22 cellular contexts compared by ENCODE assay signal in genomic region chr22:46876357-46876934, GRCh38.
DNase-seq lines count a peak whose midpoint lies in the region; ATAC-seq, FAIRE-seq and TF ChIP-seq lines count a peak whose summit lies in the region.
"Had no signal": no experiment of that assay in that cellular context is flagged by ENCODE, and none has a peak within 500 bp of the region (broad histone marks: within the 10 kb centered on the region; RNA-seq: fewer than 3 reads in every experiment).

No MANE protein-coding gene starts in this region.

- H3K4me1 ChIP-seq in K562 (replicated peaks in 1 of 2; ENCODE audit: control insufficient read depth in 2 of 2, insufficient read depth in 2 of 2, low read length in 2 of 2) (no peaks in the 10 kb centered on the region; a peak in 3 of 5 replicates), neuronal stem cell (ENCODE audit: control insufficient read depth in 2 of 2, insufficient read depth in 1 of 2, low read depth in 1 of 2, low read length in 2 of 2) (peaks cover 0 to 4% of the 10 kb centered on the region in 2 donors), gastroesophageal sphincter (no peaks in the 10 kb centered on the region)

- H3K9me3 ChIP-seq in K562 (replicated peaks; ENCODE audit: control insufficient read depth, insufficient read depth, low read depth, low read length): no peaks in the 10 kb centered on the region
- peaks cover 6 to 7% of the 10 kb centered on the region in 2 donors for H3K9me3 ChIP-seq in neuronal stem cell (replicated peaks in 1 of 2; ENCODE audit: control insufficient read depth in 2 of 2, insufficient read depth in 1 of 2, low read depth in 1 of 2, low read length in 2 of 2)
- H3K9me3 ChIP-seq in gastroesophageal sphincter: peaks cover 0 to 15% (median 2%) of the 10 kb centered on the region in 3 donors

- TF ChIP-seq CTCF in K562 (IDR thresholded peaks at IDR 0.05 in 2 of 3, conservative IDR thresholded peaks at IDR 0.05 in 1 of 3; ENCODE audit: insufficient read depth in 2 of 3, low read depth in 1 of 3, low read length in 3 of 3) (no peak), fibroblast of pulmonary artery (IDR thresholded peaks at IDR 0.05; ENCODE audit: low read length, missing control alignments) (no peak), gastroesophageal sphincter (IDR thresholded peaks at IDR 0.05) (no peak)

- no peak for TF ChIP-seq EP300 in K562 (IDR thresholded peaks at IDR 0.05; ENCODE audit: low read length)
- no peak for TF ChIP-seq EP300 in gastroesophageal sphincter (IDR thresholded peaks at IDR 0.05)

- H3K4me2 ChIP-seq in K562 (ENCODE audit: insufficient read depth, low read length): no peak overlapping the region
- no peak overlapping the region for H3K4me2 ChIP-seq in neuronal stem cell (ENCODE audit: insufficient read depth, low read length, poor library complexity, severe bottlenecking)
- H3K4me2 ChIP-seq: BLaER1 treated with 17β-estradiol and CSF1 and Interleukin-3, amounts not matched to agents 10 nM and 100 nM had no signal

- TF ChIP-seq POLR2A in K562 (conservative IDR thresholded peaks at IDR 0.05): no peak
- no peak for TF ChIP-seq POLR2A in gastroesophageal sphincter (IDR thresholded peaks at IDR 0.05)

- H2BK5ac ChIP-seq in neuronal stem cell (ENCODE audit: low read length): no peak overlapping the region

- H2BK15ac ChIP-seq in neuronal stem cell (ENCODE audit: low read length): no peak overlapping the region

- H2AK5ac ChIP-seq in neuronal stem cell (ENCODE audit: low read depth, low read length): no peak overlapping the region

- H3K4ac ChIP-seq in neuronal stem cell (ENCODE audit: low read length): no peak overlapping the region

- no peak overlapping the region for H2BK120ac ChIP-seq in neuronal stem cell (ENCODE audit: low read depth, low read length)

- H4K8ac ChIP-seq in neuronal stem cell (ENCODE audit: low read depth, low read length): no peak overlapping the region

- no peak overlapping the region for H2AFZ ChIP-seq in K562 (ENCODE audit: low read depth, low read length)
- no peak overlapping the region for H2AFZ ChIP-seq in neuronal stem cell (ENCODE audit: low read length)

- peak; percentile 3 for DNase-seq in Jurkat, Clone E6-1 (ENCODE audit: low read depth, low spot score)
- DNase-seq in K562 (ENCODE audit: extremely low read depth in 1 of 4, low spot score in 3 of 4) (no peak), fibroblast of pulmonary artery (ENCODE audit: low read depth) (peak; percentile 56), neuronal stem cell (ENCODE audit: low spot score) (no peak), A172 (ENCODE audit: low spot score) (no peak), glomerular visceral epithelial cell (ENCODE audit: extremely low spot score) (no peak)
- DNase-seq: ACHN; CD4-positive, alpha-beta memory T cell; Kasumi-1; NCI-H1417; NCI-H1694 treated with DMSO at 0.1 percent for 48 hours; NCI-H2081 treated with DMSO at 0.1 percent for 48 hours; NCI-H2171 treated with DMSO at 0.1 percent for 48 hours; NCI-H524 treated with DMSO at 0.1 percent for 48 hours; NCI-H82; SIG-M5 had no signal

- H3K9me1 ChIP-seq in K562 (ENCODE audit: control insufficient read depth, insufficient read depth, low read length): no peaks in the 10 kb centered on the region

- POLR2A ChIA-PET in K562 (lab: Yijun Ruan, JAX): interaction anchor here (0.6 kb wide), 1 partner anchor 11 kb away, joined by 3 read pairs; no protein-coding TSS in a partner anchor

- no TSS peak for BruUV-seq in K562 (replicated peaks; lab: Mats Ljungman, UMichigan)

- peak overlapping the region; percentile 11 for H3K18ac ChIP-seq in neuronal stem cell (ENCODE audit: low read length)

- H3K23ac ChIP-seq in neuronal stem cell (ENCODE audit: low read depth, low read length, poor library complexity): no peak overlapping the region

- H3K27me3 ChIP-seq in K562 (ENCODE audit: control insufficient read depth in 2 of 2, insufficient read depth in 2 of 2, low read length in 2 of 2) (no peaks in the 10 kb centered on the region), neuronal stem cell (ENCODE audit: control insufficient read depth in 3 of 3, insufficient read depth in 3 of 3, low read depth in 1 of 3, low read length in 3 of 3) (no peaks in the 10 kb centered on the region), gastroesophageal sphincter (no peaks in the 10 kb centered on the region)
- H3K27me3 ChIP-seq: BLaER1 treated with 17β-estradiol and CSF1 and Interleukin-3, amounts not matched to agents 10 nM and 100 nM had no signal

- no peaks in the 10 kb centered on the region for H3K79me2 ChIP-seq in K562 (ENCODE audit: control insufficient read depth, insufficient read depth, low read length)

- H4K91ac ChIP-seq in neuronal stem cell (ENCODE audit: low read depth, low read length, poor library complexity): no peak overlapping the region

- H2BK12ac ChIP-seq in neuronal stem cell (ENCODE audit: low read length): no peak overlapping the region

- no peak for FAIRE-seq in K562 (lab: Jason Lieb, UNC)
- FAIRE-seq: G401.6, H54 had no signal

- H3K36me3 ChIP-seq in K562 (ENCODE audit: control insufficient read depth, insufficient read depth, low read length) (no peaks in the 10 kb centered on the region), neuronal stem cell (replicated peaks in 1 of 2; ENCODE audit: control insufficient read depth in 2 of 2, insufficient read depth in 2 of 2, low read length in 2 of 2) (no peaks in the 10 kb centered on the region), gastroesophageal sphincter (peaks cover 0 to 13% of the 10 kb centered on the region in 2 donors)

- no peak for TF ChIP-seq RAD21 in K562 (CRISPR knock-in tag; conservative IDR thresholded peaks at IDR 0.05 in 1 of 2, IDR thresholded peaks at IDR 0.05 in 1 of 2)

- WGBS in K562 (ENCODE audit: insufficient coverage, low coverage, missing lambda C conversion rate): 45% methylated on average over 7 of the region's 7 CpGs
- no CpG with 5 or more reads among the region's 7 CpGs for WGBS in neuronal stem cell (ENCODE audit: extremely low coverage in 2 of 2, insufficient read length in 2 of 2, insufficient replicate concordance in 1 of 2), 2 donors
- 90 to 94% methylated on average over 4 to 5 of the region's 7 CpGs for WGBS in gastroesophageal sphincter (ENCODE audit: low coverage in 1 of 2), 2 donors

- no peaks in the 10 kb centered on the region for H4K20me1 ChIP-seq in K562 (replicated peaks; ENCODE audit: control insufficient read depth, insufficient read depth, low read length)

- CTCF ChIA-PET in K562 (lab: Yijun Ruan, JAX; ENCODE audit: low intra/inter-chr PET ratio): no interaction called here

- H3K4me3 ChIP-seq in Jurkat, Clone E6-1 (ENCODE audit: low read length): no peak overlapping the region
- H3K4me3 ChIP-seq in K562 (no peak overlapping the region), fibroblast of pulmonary artery (replicated peaks; ENCODE audit: low read depth, low read length) (no peak overlapping the region), neuronal stem cell (ENCODE audit: low read length in 2 of 2) (no peak overlapping the region), gastroesophageal sphincter (no peak overlapping the region)
- H3K4me3 ChIP-seq: BLaER1 treated with 17β-estradiol and CSF1 and Interleukin-3, amounts not matched to agents 10 nM and 100 nM had no signal

- intact Hi-C loops in K562 (cut with micrococcal nuclease): no loop called here

- H3K9ac ChIP-seq in K562 (ENCODE audit: insufficient read depth in 1 of 2, low read depth in 2 of 2, low read length in 2 of 2): 0 out of 4 replicates have a peak overlapping the region, but pooled peaks of 1 of the 2 experiments have one; percentile 9
- no peak overlapping the region for H3K9ac ChIP-seq in neuronal stem cell (ENCODE audit: low read depth, low read length, poor library complexity)
- H3K9ac ChIP-seq: BLaER1 treated with 17β-estradiol and CSF1 and Interleukin-3, amounts not matched to agents 10 nM and 100 nM had no signal

- in situ Hi-C loops in K562 (cut with MboI): no loop called here

- no peak overlapping the region for H3K27ac ChIP-seq in K562 (ENCODE audit: extremely low read depth, low read depth, low read length)
- H3K27ac ChIP-seq in neuronal stem cell (replicated peaks; ENCODE audit: low read length): no peak overlapping the region
- H3K27ac ChIP-seq in gastroesophageal sphincter: no peak overlapping the region
- H3K27ac ChIP-seq: BLaER1 treated with 17β-estradiol and CSF1 and Interleukin-3, amounts not matched to agents 10 nM and 100 nM had no signal

- ATAC-seq in K562 (no peak), GM19328 (IDR thresholded peaks at IDR 0.05; ENCODE audit: unreplicated experiment) (no peak), gastroesophageal sphincter (no peak)
- ATAC-seq: Panc1 had no signal

- no peaks in the 10 kb centered on the region for H3K79me1 ChIP-seq in neuronal stem cell (ENCODE audit: low read depth, low read length)

- no peak overlapping the region for H3K14ac ChIP-seq in neuronal stem cell (ENCODE audit: low read length)

TF ChIP-seq in K562, 482 proteins besides CTCF, POLR2A, EP300 and RAD21:
- TF ChIP-seq ZNF311 (CRISPR knock-in tag; IDR thresholded peaks at IDR 0.05) (no peak), C11orf30 (IDR thresholded peaks at IDR 0.05; ENCODE audit: low read depth) (0 out of 2 replicates have a peak, but pooled peaks have one; percentile 24), ZNF316 (IDR thresholded peaks at IDR 0.05) (peak; percentile 36)

Comparison
In these comparisons a context has a peak if more than half of its experiments do, and no peak if none do; other contexts are left out.
1. DNase-seq: peak in Jurkat, Clone E6-1 (single experiment) and fibroblast of pulmonary artery (single experiment); none in K562 (0 of 4), neuronal stem cell (single experiment), A172 (single experiment) and glomerular visceral epithelial cell (single experiment).